ENCODE assay signal across 1 cellular context in the genomic region with DNA sequence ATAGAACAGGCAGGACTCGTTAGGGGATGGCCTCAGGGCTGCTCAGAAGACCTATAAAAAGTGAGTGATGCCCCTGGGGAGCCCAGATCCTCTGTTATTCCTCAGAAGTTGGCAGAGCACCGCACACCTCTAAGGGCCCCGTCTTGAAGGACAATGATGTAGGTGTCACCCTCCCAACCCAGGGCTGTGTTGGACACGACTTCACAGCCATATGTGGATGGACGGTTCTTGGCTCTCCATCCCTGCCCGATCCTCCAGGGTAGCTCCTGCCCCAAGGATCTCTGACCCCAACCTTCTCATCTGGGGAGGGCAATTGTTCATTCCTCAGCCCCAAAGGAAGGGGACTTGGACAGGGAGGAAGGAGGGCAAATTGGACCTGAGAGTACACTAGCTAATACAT.
TF ChIP-seq lines count a peak whose summit lies in the region.

No MANE protein-coding gene starts in this region.

TF ChIP-seq in IMR-90, 13 proteins besides CTCF, POLR2A, EP300 and RAD21 (continued from another document):
- TF ChIP-seq, protein P1, sequence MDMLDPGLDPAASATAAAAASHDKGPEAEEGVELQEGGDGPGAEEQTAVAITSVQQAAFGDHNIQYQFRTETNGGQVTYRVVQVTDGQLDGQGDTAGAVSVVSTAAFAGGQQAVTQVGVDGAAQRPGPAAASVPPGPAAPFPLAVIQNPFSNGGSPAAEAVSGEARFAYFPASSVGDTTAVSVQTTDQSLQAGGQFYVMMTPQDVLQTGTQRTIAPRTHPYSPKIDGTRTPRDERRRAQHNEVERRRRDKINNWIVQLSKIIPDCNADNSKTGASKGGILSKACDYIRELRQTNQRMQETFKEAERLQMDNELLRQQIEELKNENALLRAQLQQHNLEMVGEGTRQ (IDR thresholded peaks at IDR 0.05; ENCODE audit: low read depth, low read length): no peak
